8 cellular contexts compared by ENCODE assay signal in genomic region chr2:236167297-236168109, GRCh38. TPM values are rescaled to one million over a fixed set of nuclear protein-coding genes. Genes with fewer than 3 reads are reported as not detected.
DNase-seq lines count a peak whose midpoint lies in the region; ATAC-seq, FAIRE-seq and TF ChIP-seq lines count a peak whose summit lies in the region.

No MANE protein-coding gene starts in this region.

- H3K4me1 Mint-ChIP-seq in endothelial cell (ENCODE audit: unreplicated experiment) (peaks cover 36% of the 10 kb centered on the region), nephron progenitor cell (peaks cover 65% of the 10 kb centered on the region)

- FAIRE-seq in GM19239 (lab: Jason Lieb, UNC) = no peak

- no peaks in the 10 kb centered on the region for H3K36me3 ChIP-seq in MG63

- H3K36me3 Mint-ChIP-seq in endothelial cell (ENCODE audit: low read depth, unreplicated experiment) (peaks cover 6% of the 10 kb centered on the region), nephron progenitor cell (ENCODE audit: low read depth) (no peaks in the 10 kb centered on the region)

- no peak overlapping the region for H3K4me3 Mint-ChIP-seq in endothelial cell (ENCODE audit: unreplicated experiment)
- H3K4me3 Mint-ChIP-seq in nephron progenitor cell = peak overlapping the region; percentile 75

- no peaks in the 10 kb centered on the region for H3K9me3 ChIP-seq in MG63

- no peak overlapping the region for H3K27ac Mint-ChIP-seq in endothelial cell (ENCODE audit: unreplicated experiment)
- H3K27ac Mint-ChIP-seq in nephron progenitor cell = no peak overlapping the region

- peaks cover 43% of the 10 kb centered on the region for H3K27me3 Mint-ChIP-seq in endothelial cell (ENCODE audit: unreplicated experiment)
- peaks cover 58% of the 10 kb centered on the region for H3K27me3 Mint-ChIP-seq in nephron progenitor cell (ENCODE audit: low read depth, poor library complexity)

- ATAC-seq in HG02973 (IDR thresholded peaks at IDR 0.05; ENCODE audit: unreplicated experiment) = no peak
- ATAC-seq in GM21447 (IDR thresholded peaks at IDR 0.05; ENCODE audit: unreplicated experiment) = no peak

- H3K4me3 ChIP-seq in MG63 = peak overlapping the region; percentile 49

- H3K9me3 Mint-ChIP-seq in endothelial cell (ENCODE audit: unreplicated experiment) (no peaks in the 10 kb centered on the region), nephron progenitor cell (no peaks in the 10 kb centered on the region)

- peak overlapping the region; percentile 60 for H3K27ac ChIP-seq in C4-2B

- DNase-seq in MG63 = peak; percentile 58
- DNase-seq in endothelial cell (ENCODE audit: low spot score) = peak; percentile 53
- DNase-seq in nephron progenitor cell = peak; percentile 76
- DNase-seq in activated effector memory CD4-positive, alpha-beta T cell treated with Interleukin-2 at 50 U/mL for 16 hours = no peak
- no peak for DNase-seq in GM19239 (ENCODE audit: insufficient read length, low spot score)

- TF ChIP-seq CTCF in C4-2B (conservative IDR thresholded peaks at IDR 0.05) (peak; percentile 26), endothelial cell (IDR thresholded peaks at IDR 0.05; ENCODE audit: unreplicated experiment) (no peak), nephron progenitor cell (IDR thresholded peaks at IDR 0.05) (no peak)

- peaks cover 42% of the 10 kb centered on the region for H3K27me3 ChIP-seq in MG63

RNA-seq across cellular contexts. Expression of gene GBX2, which starts 0.7 kb away (rescaled TPM):
- total RNA-seq in MG63 (2014; rRNA removed; shearing (Covaris generic); ENCODE audit: low replicate concordance) = 0.94 TPM in 1 of 2 replicates, not detected in the other
- 3.5 TPM for total RNA-seq in endothelial cell (ENCODE audit: unreplicated experiment)

Comparison
In these comparisons a context has a peak if more than half of its experiments do, and no peak if none do; other contexts are left out.
1. DNase-seq: peak in MG63 (single experiment), endothelial cell (single experiment) and nephron progenitor cell (single experiment); none in activated effector memory CD4-positive, alpha-beta T cell treated with Interleukin-2 at 50 U/mL for 16 hours (single experiment) and GM19239 (single experiment).